In genomic region chr17:61285483-61286320, GRCh38 we compare ENCODE assay signal across 10 cellular contexts.
DNase-seq lines count a peak whose midpoint lies in the region; ATAC-seq, FAIRE-seq and TF ChIP-seq lines count a peak whose summit lies in the region.
"Had no signal": no experiment of that assay in that cellular context is flagged by ENCODE, and none has a peak within 500 bp of the region (broad histone marks: within the 10 kb centered on the region; RNA-seq: fewer than 3 reads in every experiment).

No MANE protein-coding gene starts in this region.

- H4K5ac ChIP-seq in H1 (ENCODE audit: insufficient read length, low read depth, low read length), result no peak overlapping the region

- POLR2A ChIA-PET in H1 (lab: Charles Lee; ENCODE audit: partially characterized antibody), result interaction anchor here (0.9 kb wide), 1 partner anchor 52 kb away, joined by 3 read pairs; no protein-coding TSS in a partner anchor

- ATAC-seq in GM18870 (IDR thresholded peaks at IDR 0.05; ENCODE audit: unreplicated experiment) (no peak), HG02970 (IDR thresholded peaks at IDR 0.05; ENCODE audit: low FRiP score, unreplicated experiment) (no peak)

- no peak for TF ChIP-seq RAD21 in H1 (IDR thresholded peaks at IDR 0.05 in 1 of 2, conservative IDR thresholded peaks at IDR 0.05 in 1 of 2; ENCODE audit: low read depth in 2 of 2, low read length in 2 of 2)

- H2BK15ac ChIP-seq in H1 (ENCODE audit: low read length), result 0 out of 2 replicates have a peak overlapping the region, but pooled peaks have one; percentile 47

- H4K8ac ChIP-seq in H1 (ENCODE audit: extremely low read depth, insufficient read depth, low read length), result no peak overlapping the region

- H3K18ac ChIP-seq in H1 (ENCODE audit: extremely low read depth, low read length), result peak overlapping the region; percentile 5; the same call in 1 of the 2 replicates

- no peak overlapping the region for H3K4ac ChIP-seq in H1 (replicated peaks; ENCODE audit: insufficient read length, low read depth, low read length)

- H3K4me1 Mint-ChIP-seq in HFFc6 (ENCODE audit: low read depth), result peaks cover 76% of the 10 kb centered on the region

- H3K23me2 ChIP-seq in H1 (ENCODE audit: low read depth, low read length), result no peaks in the 10 kb centered on the region; the same call in 1 of the 2 replicates

- no peak overlapping the region for H3K9ac ChIP-seq in BLaER1
- no peak overlapping the region for H3K9ac ChIP-seq in H1 (replicated peaks in 1 of 4; ENCODE audit: extremely low read depth in 1 of 4, low read depth in 3 of 4, low read length in 3 of 4)

- no peak overlapping the region for H3K14ac ChIP-seq in H1 (ENCODE audit: insufficient read length)

- no peak overlapping the region for H2AFZ ChIP-seq in H1 (ENCODE audit: low read length)

- H3K4me2 ChIP-seq in BLaER1 (peak overlapping the region; percentile 68), H1 (ENCODE audit: insufficient read depth in 1 of 2, low read depth in 2 of 2, low read length in 2 of 2) (peak overlapping the region; percentile 1 to 32; a peak in 3 of 4 replicates)

- H3K9me3 Mint-ChIP-seq in HFFc6, result peaks cover 7% of the 10 kb centered on the region

- H3K36me3 Mint-ChIP-seq in HFFc6 (ENCODE audit: low read depth), result peaks cover 6% of the 10 kb centered on the region

- H3K9me3 ChIP-seq in BLaER1 (peaks cover 11% of the 10 kb centered on the region), H1 (ENCODE audit: insufficient read depth in 2 of 2, low read depth in 1 of 2, low read length in 1 of 2) (no peaks in the 10 kb centered on the region), mesodermal cell (ENCODE audit: control insufficient read depth, low read length) (no peaks in the 10 kb centered on the region)
- H3K9me3 ChIP-seq: SJCRH30, vagina had no signal

- no peak for TF ChIP-seq EP300 in H1 (IDR thresholded peaks at IDR 0.05; ENCODE audit: borderline replicate concordance in 1 of 2, low read depth in 2 of 2, low read length in 2 of 2)

- H4K20me1 ChIP-seq in BLaER1 (no peaks in the 10 kb centered on the region), H1 (replicated peaks in 1 of 2; ENCODE audit: control insufficient read depth in 1 of 2, insufficient read depth in 2 of 2, low read length in 2 of 2) (no peaks in the 10 kb centered on the region)

- peaks cover 35% of the 10 kb centered on the region for H3K4me1 ChIP-seq in BLaER1
- H3K4me1 ChIP-seq in H1 (replicated peaks in 1 of 4; ENCODE audit: control insufficient read depth in 3 of 4, insufficient read depth in 4 of 4, low read length in 3 of 4), result peaks cover 9 to 15% (median 11%) of the 10 kb centered on the region in 4 experiments; a peak in 4 of 7 replicates
- H3K4me1 ChIP-seq in mesodermal cell (ENCODE audit: control insufficient read depth, insufficient read depth, low read length, poor library complexity, severe bottlenecking), result peaks cover 32% of the 10 kb centered on the region

- H3K23ac ChIP-seq in H1 (ENCODE audit: insufficient read length), result no peak overlapping the region

- no peaks in the 10 kb centered on the region for H3K36me3 ChIP-seq in BLaER1
- H3K36me3 ChIP-seq in H1 (ENCODE audit: control insufficient read depth in 2 of 4, insufficient read depth in 4 of 4, low read length in 3 of 4), result no peaks in the 10 kb centered on the region
- no peaks in the 10 kb centered on the region for H3K36me3 ChIP-seq in mesodermal cell (ENCODE audit: control insufficient read depth, insufficient read depth, low read length)
- H3K36me3 ChIP-seq: SJCRH30, vagina had no signal

- H3K4me3 Mint-ChIP-seq in HFFc6, result peak overlapping the region; percentile 59; the same call in 1 of the 2 replicates

- H3K27ac ChIP-seq in BLaER1, result no peak overlapping the region
- no peak overlapping the region for H3K27ac ChIP-seq in H1 (ENCODE audit: low read depth, low read length)
- peak overlapping the region; percentile 86 for H3K27ac ChIP-seq in mesodermal cell (ENCODE audit: low read depth, low read length, severe bottlenecking)
- H3K27ac ChIP-seq: SJCRH30, vagina had no signal

- H3K79me2 ChIP-seq in H1 (ENCODE audit: control insufficient read depth in 1 of 2, insufficient read depth in 2 of 2, low read length in 2 of 2), result no peaks in the 10 kb centered on the region

- no peak overlapping the region for H2AK5ac ChIP-seq in H1 (ENCODE audit: low read depth, low read length)

- H3K56ac ChIP-seq in H1 (replicated peaks; ENCODE audit: insufficient read length, low read depth, low read length), result no peak overlapping the region

- H3K27me3 ChIP-seq in BLaER1 (no peaks in the 10 kb centered on the region), H1 (replicated peaks in 1 of 4; ENCODE audit: control insufficient read depth in 3 of 4, extremely low read depth in 1 of 4, insufficient read depth in 3 of 4, low read length in 3 of 4) (no peaks in the 10 kb centered on the region)
- H3K27me3 ChIP-seq: SJCRH30, vagina had no signal

- TF ChIP-seq CTCF in HFFc6 (IDR thresholded peaks at IDR 0.05) (no peak), H1 (IDR thresholded peaks at IDR 0.05; ENCODE audit: control extremely low read depth in 1 of 3, insufficient read depth in 1 of 3, low read depth in 1 of 3, low read length in 3 of 3) (no peak)

- no peak for TF ChIP-seq POLR2A in H1 (IDR thresholded peaks at IDR 0.05; ENCODE audit: control extremely low read depth in 1 of 2, low read depth in 2 of 2, low read length in 2 of 2)

- H3K4me3 ChIP-seq in BLaER1 (no peak overlapping the region), H1 (ENCODE audit: extremely low read depth in 1 of 4, insufficient read depth in 2 of 4, low read depth in 3 of 4, low read length in 4 of 4) (no peak overlapping the region), mesodermal cell (ENCODE audit: extremely low read depth, insufficient read depth, low read length, poor library complexity, severe bottlenecking) (no peak overlapping the region)
- H3K4me3 ChIP-seq: SJCRH30, vagina had no signal

- H2BK120ac ChIP-seq in H1 (replicated peaks; ENCODE audit: low read depth, low read length), result no peak overlapping the region

- H2BK5ac ChIP-seq in H1 (ENCODE audit: low read depth, low read length), result no peak overlapping the region

- H3K79me1 ChIP-seq in H1 (ENCODE audit: low read depth, low read length), result no peaks in the 10 kb centered on the region

- H2BK12ac ChIP-seq in H1 (ENCODE audit: low read depth, low read length), result no peak overlapping the region

- H3K27ac Mint-ChIP-seq in HFFc6, result peak overlapping the region; percentile 90

- CTCF ChIA-PET in H1 (lab: Charles Lee; ENCODE audit: partially characterized antibody), result interaction anchor here (0.6 to 1.3 kb wide), 5 partner anchors 12 to 265 kb away, joined by 3 to 4 read pairs (median 3); no protein-coding TSS in a partner anchor

- H3K27me3 Mint-ChIP-seq in HFFc6 (ENCODE audit: insufficient read depth), result no peaks in the 10 kb centered on the region

- no peak overlapping the region for H4K91ac ChIP-seq in H1 (replicated peaks; ENCODE audit: insufficient read length, low read length)

- DNase-seq in HFFc6, result peak; percentile 84
- DNase-seq in H1 (ENCODE audit: low read depth in 1 of 2, low spot score in 2 of 2), result no peak
- DNase-seq in RPMI8226, result no peak
- no peak for DNase-seq in NCI-H1048 (lab: John Stamatoyannopoulos, UW)

- FAIRE-seq in H1 (lab: Jason Lieb, UNC), result no peak

- H2BK20ac ChIP-seq in H1 (ENCODE audit: low read length), result no peak overlapping the region

- 57% methylated on average over 9 of the region's 12 CpGs; no CpG with 5 or more reads in 1 of the 2 experiments for WGBS in H1 (ENCODE audit: extremely low coverage in 1 of 2, insufficient coverage in 1 of 2, insufficient read length in 1 of 2, insufficient replicate concordance in 2 of 2, low coverage in 1 of 2, low lambda C conversion rate in 2 of 2, missing lambda C conversion rate in 1 of 2), 2 experiments
- 32 to 47% methylated on average over 9 to 11 of the region's 12 CpGs for WGBS in mesodermal cell (ENCODE audit: insufficient coverage in 2 of 2), 2 experiments

TF ChIP-seq in H1, 55 proteins besides CTCF, POLR2A, EP300 and RAD21:
- TF ChIP-seq, protein P1, sequence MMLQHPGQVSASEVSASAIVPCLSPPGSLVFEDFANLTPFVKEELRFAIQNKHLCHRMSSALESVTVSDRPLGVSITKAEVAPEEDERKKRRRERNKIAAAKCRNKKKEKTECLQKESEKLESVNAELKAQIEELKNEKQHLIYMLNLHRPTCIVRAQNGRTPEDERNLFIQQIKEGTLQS (IDR thresholded peaks at IDR 0.05; ENCODE audit: insufficient read depth, low read depth, low read length), result no peak
- TF ChIP-seq, protein P2, sequence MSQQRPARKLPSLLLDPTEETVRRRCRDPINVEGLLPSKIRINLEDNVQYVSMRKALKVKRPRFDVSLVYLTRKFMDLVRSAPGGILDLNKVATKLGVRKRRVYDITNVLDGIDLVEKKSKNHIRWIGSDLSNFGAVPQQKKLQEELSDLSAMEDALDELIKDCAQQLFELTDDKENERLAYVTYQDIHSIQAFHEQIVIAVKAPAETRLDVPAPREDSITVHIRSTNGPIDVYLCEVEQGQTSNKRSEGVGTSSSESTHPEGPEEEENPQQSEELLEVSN (IDR thresholded peaks at IDR 0.05), result peak; percentile 50
